32 cellular contexts compared by ENCODE assay signal in the genomic region with DNA sequence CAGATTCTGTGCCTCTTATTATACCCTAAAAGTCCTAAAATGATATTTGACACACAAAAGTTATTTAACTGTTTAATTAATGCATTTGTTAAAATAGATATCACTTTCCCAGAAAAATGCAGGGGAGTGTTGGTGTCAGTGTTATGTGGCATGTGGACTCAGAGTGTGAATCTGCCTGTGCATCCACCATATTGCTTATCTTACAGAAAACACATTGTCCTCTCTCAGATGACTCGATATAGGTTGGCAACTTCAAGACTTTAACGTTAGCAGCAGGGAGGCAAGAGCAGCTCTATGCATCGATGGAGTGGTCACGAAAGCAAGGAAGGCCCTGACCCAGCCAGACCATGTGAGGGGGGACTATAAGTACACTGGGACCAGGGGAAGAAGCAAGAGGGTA.
"Had no signal": no experiment of that assay in that cellular context is flagged by ENCODE, and none has a peak within 500 bp of the region (broad histone marks: within the 10 kb centered on the region; RNA-seq: fewer than 3 reads in every experiment).

No MANE protein-coding gene starts in this region.

- DNase-seq: activated CD4-positive, alpha-beta memory T cell treated with anti-CD3 and anti-CD28 coated beads, Interleukin-2, amount 10 ng/mL, durations not matched to agents 7 days and 5 days; activated CD4-positive, alpha-beta T cell treated with anti-CD3 and anti-CD28 coated beads for 1 hour; activated CD4-positive, alpha-beta T cell treated with anti-CD3 and anti-CD28 coated beads for 4 hours; activated CD4-positive, alpha-beta T cell treated with anti-CD3 and anti-CD28 coated beads, Interleukin-2, amount 10 ng/mL, durations not matched to agents 7 days and 5 days; activated CD4-positive, alpha-beta T cell treated with anti-CD3 and anti-CD28 coated beads, Interleukin-2, amount 50 U/mL, for 4 hours; activated CD8-positive, alpha-beta memory T cell treated with anti-CD3 and anti-CD28 coated beads, Interleukin-2, amount 50 U/mL, for 48 hours; activated gamma-delta T cell; activated naive CD4-positive, alpha-beta T cell; activated naive CD4-positive, alpha-beta T cell treated with anti-CD3 and anti-CD28 coated beads, Interleukin-2, amount 10 ng/mL, durations not matched to agents 7 days and 5 days; activated naive CD8-positive, alpha-beta T cell treated with anti-CD3 and anti-CD28 coated beads, Interleukin-2, amount 10 ng/mL, durations not matched to agents 7 days and 5 days; activated T-cell treated with anti-CD3 and anti-CD28 coated beads for 4 hours; activated T-cell treated with anti-CD3 and anti-CD28 coated beads, Interleukin-2, amount 50 U/mL, for 24 hours; activated T-cell treated with anti-CD3 and anti-CD28 coated beads, Interleukin-2, amount 50 U/mL, for 72 hours; central memory CD4-positive, alpha-beta T cell; cerebellar nuclear complex; colonic mucosa; dorsolateral prefrontal cortex; effector memory CD4-positive, alpha-beta T cell; endodermal cell; foreskin keratinocyte; gastrocnemius medialis; glutamatergic neuron; heart left ventricle; T-helper 2 cell had no signal

- H3K4me1 ChIP-seq: ascending aorta, breast epithelium, colonic mucosa, esophagus muscularis mucosa, foreskin keratinocyte, gastrocnemius medialis, heart left ventricle had no signal

- H3K27ac ChIP-seq: ascending aorta, breast epithelium, cardiac muscle cell, colonic mucosa, dorsolateral prefrontal cortex, esophagus muscularis mucosa, foreskin keratinocyte, gastrocnemius medialis, heart left ventricle, VCaP had no signal

- H3K4me3 ChIP-seq: ascending aorta, breast epithelium, cardiac muscle cell, colonic mucosa, dorsolateral prefrontal cortex, esophagus muscularis mucosa, gastrocnemius medialis, heart left ventricle had no signal

- FAIRE-seq: TTC549 had no signal

- H3K9me3 ChIP-seq: ascending aorta, breast epithelium, colonic mucosa, esophagus muscularis mucosa, gastrocnemius medialis, heart left ventricle had no signal

- H3K27me3 ChIP-seq: ascending aorta, breast epithelium, cardiac muscle cell, colonic mucosa, dorsolateral prefrontal cortex, esophagus muscularis mucosa, gastrocnemius medialis, heart left ventricle had no signal

- ATAC-seq: activated naive CD4-positive, alpha-beta T cell treated with anti-CD3 and anti-CD28 coated beads, Interleukin-2, amount 50 U/mL, for 72 hours; activated T-cell treated with anti-CD3 and anti-CD28 coated beads, Interleukin-2, amount 50 U/mL, for 72 hours; foreskin keratinocyte; gastrocnemius medialis; heart left ventricle; WTC11 had no signal

- H3K36me3 ChIP-seq: ascending aorta, breast epithelium, cardiac muscle cell, colonic mucosa, esophagus muscularis mucosa, gastrocnemius medialis, heart left ventricle had no signal
